Comparison of ENCODE assay signal across 1 cellular context in the genomic region with DNA sequence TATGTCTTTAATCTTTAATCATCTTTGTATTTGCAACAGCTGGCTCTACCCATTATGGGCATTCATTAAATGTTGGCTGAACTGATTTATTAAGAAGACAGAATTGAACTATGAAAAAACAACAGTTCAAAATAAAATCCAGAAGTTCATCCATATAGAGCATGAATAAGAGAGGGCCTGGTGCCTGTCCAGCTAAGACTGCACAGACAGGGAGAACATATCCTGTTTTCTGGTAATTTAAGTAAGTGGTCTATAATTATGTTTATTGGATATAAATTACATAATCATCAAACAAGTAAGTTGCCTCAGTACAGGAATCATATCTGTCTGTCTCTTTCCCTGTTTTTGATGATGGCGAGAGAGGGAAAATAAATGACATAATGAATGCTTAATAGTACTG.
A peak's percentile ranks its signal among the peaks of the same experiment; 100 is the strongest.
TF ChIP-seq lines count a peak whose summit lies in the region.

No MANE protein-coding gene starts in this region.

TF ChIP-seq in SK-N-SH treated with all-trans-retinoic acid at 6 μM for 48 hours, 23 proteins besides CTCF, POLR2A, EP300 and RAD21 (continued from another document):
- TF ChIP-seq, protein P1, sequence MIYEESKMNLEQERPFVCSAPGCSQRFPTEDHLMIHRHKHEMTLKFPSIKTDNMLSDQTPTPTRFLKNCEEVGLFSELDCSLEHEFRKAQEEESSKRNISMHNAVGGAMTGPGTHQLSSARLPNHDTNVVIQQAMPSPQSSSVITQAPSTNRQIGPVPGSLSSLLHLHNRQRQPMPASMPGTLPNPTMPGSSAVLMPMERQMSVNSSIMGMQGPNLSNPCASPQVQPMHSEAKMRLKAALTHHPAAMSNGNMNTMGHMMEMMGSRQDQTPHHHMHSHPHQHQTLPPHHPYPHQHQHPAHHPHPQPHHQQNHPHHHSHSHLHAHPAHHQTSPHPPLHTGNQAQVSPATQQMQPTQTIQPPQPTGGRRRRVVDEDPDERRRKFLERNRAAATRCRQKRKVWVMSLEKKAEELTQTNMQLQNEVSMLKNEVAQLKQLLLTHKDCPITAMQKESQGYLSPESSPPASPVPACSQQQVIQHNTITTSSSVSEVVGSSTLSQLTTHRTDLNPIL (CRISPR knock-in tag; IDR thresholded peaks at IDR 0.05; ENCODE audit: low read depth) = no peak
- TF ChIP-seq PPARA (CRISPR knock-in tag; IDR thresholded peaks at IDR 0.05; ENCODE audit: borderline replicate concordance) = no peak
- TF ChIP-seq, protein P2, sequence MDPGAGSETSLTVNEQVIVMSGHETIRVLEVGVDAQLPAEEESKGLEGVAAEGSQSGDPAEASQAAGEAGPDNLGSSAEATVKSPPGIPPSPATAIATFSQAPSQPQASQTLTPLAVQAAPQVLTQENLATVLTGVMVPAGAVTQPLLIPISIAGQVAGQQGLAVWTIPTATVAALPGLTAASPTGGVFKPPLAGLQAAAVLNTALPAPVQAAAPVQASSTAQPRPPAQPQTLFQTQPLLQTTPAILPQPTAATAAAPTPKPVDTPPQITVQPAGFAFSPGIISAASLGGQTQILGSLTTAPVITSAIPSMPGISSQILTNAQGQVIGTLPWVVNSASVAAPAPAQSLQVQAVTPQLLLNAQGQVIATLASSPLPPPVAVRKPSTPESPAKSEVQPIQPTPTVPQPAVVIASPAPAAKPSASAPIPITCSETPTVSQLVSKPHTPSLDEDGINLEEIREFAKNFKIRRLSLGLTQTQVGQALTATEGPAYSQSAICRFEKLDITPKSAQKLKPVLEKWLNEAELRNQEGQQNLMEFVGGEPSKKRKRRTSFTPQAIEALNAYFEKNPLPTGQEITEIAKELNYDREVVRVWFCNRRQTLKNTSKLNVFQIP (CRISPR knock-in tag; IDR thresholded peaks at IDR 0.05; ENCODE audit: borderline replicate concordance, low read depth) = no peak
- no peak for TF ChIP-seq ZFP3 (CRISPR knock-in tag; IDR thresholded peaks at IDR 0.05)
- TF ChIP-seq ZNF70 (CRISPR knock-in tag; IDR thresholded peaks at IDR 0.05) = 0 out of 2 replicates have a peak, but pooled peaks have one; percentile 41
- no peak for TF ChIP-seq ZNF565 (CRISPR knock-in tag; conservative IDR thresholded peaks at IDR 0.05; ENCODE audit: low read depth)
- TF ChIP-seq, protein P3, sequence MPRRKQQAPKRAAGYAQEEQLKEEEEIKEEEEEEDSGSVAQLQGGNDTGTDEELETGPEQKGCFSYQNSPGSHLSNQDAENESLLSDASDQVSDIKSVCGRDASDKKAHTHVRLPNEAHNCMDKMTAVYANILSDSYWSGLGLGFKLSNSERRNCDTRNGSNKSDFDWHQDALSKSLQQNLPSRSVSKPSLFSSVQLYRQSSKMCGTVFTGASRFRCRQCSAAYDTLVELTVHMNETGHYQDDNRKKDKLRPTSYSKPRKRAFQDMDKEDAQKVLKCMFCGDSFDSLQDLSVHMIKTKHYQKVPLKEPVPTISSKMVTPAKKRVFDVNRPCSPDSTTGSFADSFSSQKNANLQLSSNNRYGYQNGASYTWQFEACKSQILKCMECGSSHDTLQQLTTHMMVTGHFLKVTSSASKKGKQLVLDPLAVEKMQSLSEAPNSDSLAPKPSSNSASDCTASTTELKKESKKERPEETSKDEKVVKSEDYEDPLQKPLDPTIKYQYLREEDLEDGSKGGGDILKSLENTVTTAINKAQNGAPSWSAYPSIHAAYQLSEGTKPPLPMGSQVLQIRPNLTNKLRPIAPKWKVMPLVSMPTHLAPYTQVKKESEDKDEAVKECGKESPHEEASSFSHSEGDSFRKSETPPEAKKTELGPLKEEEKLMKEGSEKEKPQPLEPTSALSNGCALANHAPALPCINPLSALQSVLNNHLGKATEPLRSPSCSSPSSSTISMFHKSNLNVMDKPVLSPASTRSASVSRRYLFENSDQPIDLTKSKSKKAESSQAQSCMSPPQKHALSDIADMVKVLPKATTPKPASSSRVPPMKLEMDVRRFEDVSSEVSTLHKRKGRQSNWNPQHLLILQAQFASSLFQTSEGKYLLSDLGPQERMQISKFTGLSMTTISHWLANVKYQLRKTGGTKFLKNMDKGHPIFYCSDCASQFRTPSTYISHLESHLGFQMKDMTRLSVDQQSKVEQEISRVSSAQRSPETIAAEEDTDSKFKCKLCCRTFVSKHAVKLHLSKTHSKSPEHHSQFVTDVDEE (CRISPR knock-in tag; IDR thresholded peaks at IDR 0.05) = peak; percentile 93
- no peak for TF ChIP-seq CSDC2 (CRISPR knock-in tag; IDR thresholded peaks at IDR 0.05)
